In genomic region chr15:86624261-86625036, GRCh38 we compare ENCODE assay signal across 8 cellular contexts.
A peak's percentile ranks its signal among the peaks of the same experiment; 100 is the strongest.
DNase-seq lines count a peak whose midpoint lies in the region; ATAC-seq and TF ChIP-seq lines count a peak whose summit lies in the region.

No MANE protein-coding gene starts in this region.

- no peaks in the 10 kb centered on the region for H3K9me3 Mint-ChIP-seq in activated T-helper 17 cell treated with anti-CD3 and anti-CD28 coated beads, Interleukin-2, amount 50 U/mL, for 72 hours

- H3K4me1 Mint-ChIP-seq in activated T-helper 17 cell treated with anti-CD3 and anti-CD28 coated beads, Interleukin-2, amount 50 U/mL, for 72 hours: peaks cover 16% of the 10 kb centered on the region

- intact Hi-C loops in psoas muscle (cut with DNase I): loop anchor here (1.0 to 10.0 kb wide), 6 partner anchors 250 to 1830 kb away; no protein-coding TSS in a partner anchor
- intact Hi-C loops in uterus (cut with DNase I; ENCODE audit: low total_unique reads): no loop called here

- peak; percentile 6; the same call in 1 of the 2 replicates for TF ChIP-seq CTCF in AG09319 (IDR thresholded peaks at IDR 0.05; ENCODE audit: low read depth, low read length)
- TF ChIP-seq CTCF in psoas muscle (IDR thresholded peaks at IDR 0.05): peak; percentile 71
- no peak for TF ChIP-seq CTCF in uterus (IDR thresholded peaks at IDR 0.05)

- peak overlapping the region; percentile 32 for H3K4me3 ChIP-seq in psoas muscle
- no peak overlapping the region for H3K4me3 ChIP-seq in uterus

- no peaks in the 10 kb centered on the region for H3K27me3 Mint-ChIP-seq in activated T-helper 17 cell treated with anti-CD3 and anti-CD28 coated beads, Interleukin-2, amount 50 U/mL, for 72 hours

- peak overlapping the region; percentile 79 for H3K27ac Mint-ChIP-seq in activated T-helper 17 cell treated with anti-CD3 and anti-CD28 coated beads, Interleukin-2, amount 50 U/mL, for 72 hours

- peak; percentile 2 for DNase-seq in AG09319 (ENCODE audit: extremely low read depth, low read depth)
- peak; percentile 94 for DNase-seq in RKO (ENCODE audit: low spot score)
- DNase-seq in glomerular endothelial cell (ENCODE audit: extremely low read depth, low read depth, low spot score): peak; percentile 1
- DNase-seq in psoas muscle: peak; percentile 88 to 95
- peak; percentile 15 to 42 for DNase-seq in uterus

- 7 to 15% (median 13%) methylated on average over 6 of the region's 6 CpGs for WGBS in psoas muscle, 3 donors

- H3K27ac ChIP-seq in psoas muscle: peak overlapping the region; percentile 84
- H3K27ac ChIP-seq in uterus: no peak overlapping the region

- H3K36me3 Mint-ChIP-seq in activated T-helper 17 cell treated with anti-CD3 and anti-CD28 coated beads, Interleukin-2, amount 50 U/mL, for 72 hours (ENCODE audit: low read depth): no peaks in the 10 kb centered on the region

- peak overlapping the region; percentile 62 for H3K4me3 Mint-ChIP-seq in activated T-helper 17 cell treated with anti-CD3 and anti-CD28 coated beads, Interleukin-2, amount 50 U/mL, for 72 hours

- peak; percentile 56 for ATAC-seq in HG02798 (IDR thresholded peaks at IDR 0.05; ENCODE audit: poor library complexity, unreplicated experiment)
- peak; percentile 99 for ATAC-seq in activated T-helper 17 cell treated with anti-CD3 and anti-CD28 coated beads, Interleukin-2, amount 50 U/mL, for 72 hours (replicated peaks)
- peak; percentile 99 to 100 (median 100) for ATAC-seq in psoas muscle
- ATAC-seq in GM18519 (IDR thresholded peaks at IDR 0.05; ENCODE audit: low FRiP score, unreplicated experiment): no peak

- TF ChIP-seq POLR2A in uterus (IDR thresholded peaks at IDR 0.05): no peak

- H3K9me3 ChIP-seq in psoas muscle: no peaks in the 10 kb centered on the region
- H3K9me3 ChIP-seq in uterus: no peaks in the 10 kb centered on the region

- no peaks in the 10 kb centered on the region for H3K36me3 ChIP-seq in psoas muscle (ENCODE audit: insufficient read depth in 1 of 2, low read depth in 1 of 2)
- no peaks in the 10 kb centered on the region for H3K36me3 ChIP-seq in uterus

- H3K4me1 ChIP-seq in psoas muscle (peaks cover 10% of the 10 kb centered on the region), uterus (no peaks in the 10 kb centered on the region)

- H3K27me3 ChIP-seq in psoas muscle (ENCODE audit: insufficient read depth in 3 of 3, low read length in 2 of 3) (no peaks in the 10 kb centered on the region), uterus (no peaks in the 10 kb centered on the region)

Comparison
In these comparisons a context has a peak if more than half of its experiments do, and no peak if none do; other contexts are left out.
1. DNase-seq: peak in every context shown above with its lines; median percentile 94 in RKO; 92 in psoas muscle; 28 in uterus; 2 in AG09319; 1 in glomerular endothelial cell.
2. CTCF ChIP-seq: peak in AG09319 (single experiment) and psoas muscle (single experiment); none in uterus (0 of 4).